In the genomic region with DNA sequence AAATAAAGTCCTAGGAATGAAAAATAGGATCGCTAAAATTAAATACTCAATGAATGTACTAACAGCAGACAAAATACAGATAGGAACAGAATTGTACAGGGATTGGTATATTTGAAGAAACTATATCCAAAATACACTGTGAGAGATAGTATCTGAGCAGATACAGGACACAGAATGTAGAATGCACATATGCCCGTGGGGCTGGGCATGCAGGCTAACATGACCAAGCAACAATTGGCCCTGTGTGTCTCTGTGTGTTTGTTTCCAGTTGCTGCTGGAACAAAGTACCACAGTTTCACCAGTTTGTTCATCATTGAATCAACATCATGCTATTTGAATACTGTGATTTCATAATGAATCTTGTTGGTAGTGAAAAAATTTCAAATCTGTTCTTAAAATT, we compare ENCODE assay signal across 18 cellular contexts.
DNase-seq lines count a peak whose midpoint lies in the region; TF ChIP-seq lines count a peak whose summit lies in the region.
"Had no signal": no experiment of that assay in that cellular context is flagged by ENCODE, and none has a peak within 500 bp of the region (broad histone marks: within the 10 kb centered on the region; RNA-seq: fewer than 3 reads in every experiment).

No MANE protein-coding gene starts in this region.

- no peak overlapping the region for H3K4me3 ChIP-seq in endodermal cell (ENCODE audit: low read length)
- H3K4me3 ChIP-seq: gastroesophageal sphincter, GM23338, psoas muscle had no signal

- peak; percentile 38 for DNase-seq in COLO829 (ENCODE audit: low spot score)
- DNase-seq in NCI-H1930 (lab: John Stamatoyannopoulos, UW), result peak; percentile 13 to 47
- no peak for DNase-seq in endodermal cell
- DNase-seq in middle frontal gyrus (ENCODE audit: extremely low spot score, low spot score), result peak; percentile 33
- no peak for DNase-seq in activated T-cell treated with anti-CD3 and anti-CD28 coated beads, Interleukin-2, amount 50 U/mL, for 48 hours
- DNase-seq in activated T-cell treated with anti-CD3 and anti-CD28 coated beads, Interleukin-2, amount 50 U/mL, for 24 hours, result no peak
- no peak for DNase-seq in NCI-H187 treated with DMSO at 0.1 percent for 48 hours (lab: John Stamatoyannopoulos, UW)
- DNase-seq: activated CD4-positive, CD25-positive, alpha-beta regulatory T cell treated with anti-CD3 and anti-CD28 coated beads, Interleukin-2, amount 50 U/mL, for 72 hours; effector CD8-positive, alpha-beta T cell; islet precursor cell; KBM-7; NCI-H1417 treated with DMSO at 0.1 percent for 48 hours; NCI-H526 treated with DMSO at 0.1 percent for 48 hours; psoas muscle; T-helper 1 cell had no signal

- no peaks in the 10 kb centered on the region for H3K4me1 Mint-ChIP-seq in endodermal cell
- H3K4me1 Mint-ChIP-seq in activated T-cell treated with anti-CD3 and anti-CD28 coated beads, Interleukin-2, amount 50 U/mL, for 24 hours (ENCODE audit: low read depth), result no peaks in the 10 kb centered on the region
- H3K4me1 Mint-ChIP-seq: brain, GM23338 had no signal

- H3K27me3 ChIP-seq in endodermal cell (ENCODE audit: control insufficient read depth, insufficient read depth, low read length, poor library complexity, severe bottlenecking), result no peaks in the 10 kb centered on the region
- H3K27me3 ChIP-seq: gastroesophageal sphincter had no signal

- H3K4me1 ChIP-seq in endodermal cell (ENCODE audit: control insufficient read depth, insufficient read depth, low read length), result no peaks in the 10 kb centered on the region
- H3K4me1 ChIP-seq: psoas muscle had no signal

- no peak overlapping the region for H3K4me3 Mint-ChIP-seq in endodermal cell
- H3K4me3 Mint-ChIP-seq in activated T-cell treated with anti-CD3 and anti-CD28 coated beads, Interleukin-2, amount 50 U/mL, for 24 hours, result no peak overlapping the region
- H3K4me3 Mint-ChIP-seq: brain, GM23338 had no signal

- no peaks in the 10 kb centered on the region for H3K36me3 Mint-ChIP-seq in endodermal cell (ENCODE audit: low read depth)
- no peaks in the 10 kb centered on the region for H3K36me3 Mint-ChIP-seq in activated T-cell treated with anti-CD3 and anti-CD28 coated beads, Interleukin-2, amount 50 U/mL, for 24 hours (ENCODE audit: low read depth)
- H3K36me3 Mint-ChIP-seq: brain had no signal

- no peaks in the 10 kb centered on the region for H3K9me3 ChIP-seq in endodermal cell (ENCODE audit: control insufficient read depth, low read length)
- H3K9me3 ChIP-seq: gastroesophageal sphincter, psoas muscle had no signal

- 94 to 100% methylated on average over 1 to 2 of the region's 2 CpGs for WGBS in endodermal cell (ENCODE audit: insufficient coverage in 1 of 2, insufficient read length in 1 of 2), 2 experiments

- no peaks in the 10 kb centered on the region for H3K36me3 ChIP-seq in endodermal cell (ENCODE audit: control insufficient read depth, insufficient read depth, low read length)
- H3K36me3 ChIP-seq: gastroesophageal sphincter had no signal

- H3K27ac Mint-ChIP-seq in endodermal cell, result peak overlapping the region; percentile 25
- no peak overlapping the region for H3K27ac Mint-ChIP-seq in activated T-cell treated with anti-CD3 and anti-CD28 coated beads, Interleukin-2, amount 50 U/mL, for 24 hours
- H3K27ac Mint-ChIP-seq: brain, GM23338 had no signal

- H3K9me3 Mint-ChIP-seq in endodermal cell, result no peaks in the 10 kb centered on the region
- H3K9me3 Mint-ChIP-seq in activated T-cell treated with anti-CD3 and anti-CD28 coated beads, Interleukin-2, amount 50 U/mL, for 24 hours, result no peaks in the 10 kb centered on the region
- H3K9me3 Mint-ChIP-seq: brain, GM23338 had no signal

- H3K27ac ChIP-seq in endodermal cell (ENCODE audit: low read depth, low read length), result no peak overlapping the region
- H3K27ac ChIP-seq: gastroesophageal sphincter, psoas muscle had no signal

- no peak for TF ChIP-seq CTCF in endodermal cell (conservative IDR thresholded peaks at IDR 0.05)

- no peak overlapping the region for H3K9ac ChIP-seq in endodermal cell (ENCODE audit: extremely low read depth, low read length, poor library complexity, severe bottlenecking)

- no peaks in the 10 kb centered on the region for H3K27me3 Mint-ChIP-seq in endodermal cell (ENCODE audit: insufficient read depth)
- no peaks in the 10 kb centered on the region for H3K27me3 Mint-ChIP-seq in activated T-cell treated with anti-CD3 and anti-CD28 coated beads, Interleukin-2, amount 50 U/mL, for 24 hours

Comparison
In these comparisons a context has a peak if more than half of its experiments do, and no peak if none do; other contexts are left out.
1. DNase-seq: peak in COLO829 (single experiment), NCI-H1930 (2 of 2) and middle frontal gyrus (single experiment); none in endodermal cell (single experiment), activated T-cell treated with anti-CD3 and anti-CD28 coated beads, Interleukin-2, amount 50 U/mL, for 48 hours (0 of 2), activated T-cell treated with anti-CD3 and anti-CD28 coated beads, Interleukin-2, amount 50 U/mL, for 24 hours (single experiment) and NCI-H187 treated with DMSO at 0.1 percent for 48 hours (single experiment).